In genomic region chr20:39993737-39994136, GRCh38 we compare ENCODE assay signal across 23 cellular contexts.
DNase-seq lines count a peak whose midpoint lies in the region; ATAC-seq, FAIRE-seq and TF ChIP-seq lines count a peak whose summit lies in the region.
"Had no signal": no experiment of that assay in that cellular context is flagged by ENCODE, and none has a peak within 500 bp of the region (broad histone marks: within the 10 kb centered on the region; RNA-seq: fewer than 3 reads in every experiment).

No MANE protein-coding gene starts in this region.

- H3K4me3 ChIP-seq in liver (ENCODE audit: low read depth in 1 of 3, low read length in 3 of 3) (no peak overlapping the region), HepG2 (replicated peaks in 1 of 3; ENCODE audit: insufficient read depth in 1 of 3, low read depth in 2 of 3, low read length in 3 of 3) (no peak overlapping the region), spleen (no peak overlapping the region), HAP-1 (no peak overlapping the region)
- H3K4me3 ChIP-seq: ascending aorta, esophagus squamous epithelium, left lung, SK-N-MC had no signal

- peaks cover 3% of the 10 kb centered on the region for H3K36me3 Mint-ChIP-seq in chondrocyte (ENCODE audit: low read depth)
- H3K36me3 Mint-ChIP-seq: CD4-positive, CD25-positive, alpha-beta regulatory T cell had no signal

- in situ Hi-C loops in HepG2 (cut with HindIII; ENCODE audit: extremely low pct_ligation_motif_present, low pct_unique_long_range_greater_than_20kb) (no loop called here), HAP-1 (cut with MboI; ENCODE audit: low sequenced_read_pairs) (no loop called here)

- FAIRE-seq in HepG2 (lab: Jason Lieb, UNC), result no peak

- no peak for TF ChIP-seq POLR2A in HepG2 (IDR thresholded peaks at IDR 0.05; ENCODE audit: insufficient read depth in 1 of 2, low read depth in 2 of 2, low read length in 2 of 2)
- no peak for TF ChIP-seq POLR2A in spleen (IDR thresholded peaks at IDR 0.05)

- no peaks in the 10 kb centered on the region for H3K79me2 ChIP-seq in HepG2 (ENCODE audit: insufficient read depth, low read length)

- TF ChIP-seq RAD21 in liver (IDR thresholded peaks at IDR 0.05), result peak in 1 of 2 donors; percentile 51
- TF ChIP-seq RAD21 in HepG2 (CRISPR knock-in tag; IDR thresholded peaks at IDR 0.05), result no peak

- H4K20me1 ChIP-seq in HepG2 (ENCODE audit: insufficient read depth, low read length), result no peaks in the 10 kb centered on the region

- H3K4me2 ChIP-seq in HepG2 (ENCODE audit: low read depth, low read length), result no peak overlapping the region

- H3K27ac ChIP-seq in liver (ENCODE audit: low read depth in 1 of 2, low read length in 2 of 2) (peak overlapping the region in 1 of 2 donors; percentile 25), HepG2 (ENCODE audit: extremely low read length, insufficient read depth, low read length) (no peak overlapping the region), spleen (no peak overlapping the region)
- H3K27ac ChIP-seq: ascending aorta, esophagus squamous epithelium, left lung, neutrophil, SK-N-MC had no signal

- no TSS peak for BruUV-seq in HepG2 (replicated peaks; lab: Mats Ljungman, UMichigan)

- H3K4me1 Mint-ChIP-seq in chondrocyte (ENCODE audit: low read depth), result no peaks in the 10 kb centered on the region
- H3K4me1 Mint-ChIP-seq: CD4-positive, CD25-positive, alpha-beta regulatory T cell; WTC11 had no signal

- 33% methylated on average over 2 of the region's 2 CpGs for WGBS in liver
- 3% methylated on average over 2 of the region's 2 CpGs for WGBS in HepG2 (ENCODE audit: low lambda C conversion rate)
- WGBS in spleen, 5 donors, result 52 to 73% (median 59%) methylated on average over 2 of the region's 2 CpGs

- POLR2A ChIA-PET in HepG2 (lab: Yijun Ruan, JAX), result no interaction called here

- DNase-seq in HepG2 (ENCODE audit: low spot score) (no peak), NCI-H2227 (lab: John Stamatoyannopoulos, UW; ENCODE audit: unreplicated experiment) (peak; percentile 11), chondrocyte (ENCODE audit: low spot score) (peak; percentile 59), spleen (no peak), HAP-1 (ENCODE audit: low spot score in 2 of 2) (no peak)
- DNase-seq: activated CD8-positive, alpha-beta T cell treated with anti-CD3 and anti-CD28 coated beads, Interleukin-2, amount 10 ng/mL, durations not matched to agents 7 days and 5 days; activated naive CD4-positive, alpha-beta T cell treated with anti-CD3 and anti-CD28 coated beads for 36 hours; activated T-cell treated with anti-CD3 and anti-CD28 coated beads, Interleukin-2, amount 50 U/mL, for 4 hours; CD4-positive, CD25-positive, alpha-beta regulatory T cell; effector memory CD8-positive, alpha-beta T cell; esophagus squamous epithelium; left lung; NCI-H226; OCI-M1; retina; stimulated activated CD4-positive, alpha-beta T cell treated with anti-CD3 and anti-CD28 coated beads, Interleukin-15, amount 100 ng/mL, for 24 hours had no signal

- H3K9me3 ChIP-seq in liver (ENCODE audit: control insufficient read depth in 4 of 4, low read length in 3 of 4) (no peaks in the 10 kb centered on the region), HepG2 (ENCODE audit: low read length) (peaks cover 92% of the 10 kb centered on the region), spleen (peaks cover 0 to 26% (median 15%) of the 10 kb centered on the region in 8 donors), HAP-1 (no peaks in the 10 kb centered on the region)
- H3K9me3 ChIP-seq: esophagus squamous epithelium, neutrophil had no signal

- H3K36me3 ChIP-seq in liver (ENCODE audit: control insufficient read depth in 4 of 4, insufficient read depth in 3 of 4, low read depth in 1 of 4, low read length in 3 of 4) (no peaks in the 10 kb centered on the region), HepG2 (replicated peaks in 1 of 2; ENCODE audit: control insufficient read depth in 1 of 2, insufficient read depth in 2 of 2, low read length in 2 of 2) (no peaks in the 10 kb centered on the region), spleen (no peaks in the 10 kb centered on the region), HAP-1 (replicated peaks) (no peaks in the 10 kb centered on the region)
- H3K36me3 ChIP-seq: ascending aorta, esophagus squamous epithelium, left lung, neutrophil had no signal

- H3K27me3 Mint-ChIP-seq in chondrocyte (ENCODE audit: low read depth), result no peaks in the 10 kb centered on the region
- H3K27me3 Mint-ChIP-seq: CD4-positive, CD25-positive, alpha-beta regulatory T cell; effector memory CD8-positive, alpha-beta T cell had no signal

- intact Hi-C loops in HepG2 (cut with micrococcal nuclease; ENCODE audit: unreplicated experiment) (no loop called here), spleen (cut with DNase I; ENCODE audit: low total_unique reads) (no loop called here)

- no peak overlapping the region for H3K4me3 Mint-ChIP-seq in chondrocyte (ENCODE audit: unreplicated experiment)
- H3K4me3 Mint-ChIP-seq: activated CD8-positive, alpha-beta T cell treated with anti-CD3 and anti-CD28 coated beads, Interleukin-2, amount 10 ng/mL, durations not matched to agents 7 days and 5 days; activated naive CD4-positive, alpha-beta T cell treated with anti-CD3 and anti-CD28 coated beads for 36 hours; activated T-cell treated with anti-CD3 and anti-CD28 coated beads, Interleukin-2, amount 50 U/mL, for 4 hours; CD4-positive, CD25-positive, alpha-beta regulatory T cell; effector memory CD8-positive, alpha-beta T cell; WTC11 had no signal

- ATAC-seq in HepG2, result no peak
- ATAC-seq in HG03442 (IDR thresholded peaks at IDR 0.05; ENCODE audit: unreplicated experiment), result no peak
- ATAC-seq in SK-N-SH treated with all-trans-retinoic acid at 6 μM for 48 hours, result no peak
- ATAC-seq: activated CD8-positive, alpha-beta T cell treated with anti-CD3 and anti-CD28 coated beads, Interleukin-2, amount 10 ng/mL, durations not matched to agents 7 days and 5 days; activated T-cell treated with anti-CD3 and anti-CD28 coated beads, Interleukin-2, amount 50 U/mL, for 4 hours; effector memory CD8-positive, alpha-beta T cell; left lung; WTC11 had no signal

- CTCF ChIA-PET in HepG2 (lab: Yijun Ruan, JAX; ENCODE audit: low intra/inter-chr PET ratio, low total read pairs), result no interaction called here

- H3K4me1 ChIP-seq in liver (ENCODE audit: control insufficient read depth in 4 of 4, insufficient read depth in 4 of 4, low read length in 3 of 4) (peaks cover 0 to 11% (median 3%) of the 10 kb centered on the region in 4 donors), HepG2 (ENCODE audit: insufficient read depth, low read length) (no peaks in the 10 kb centered on the region), spleen (no peaks in the 10 kb centered on the region), HAP-1 (no peaks in the 10 kb centered on the region)
- H3K4me1 ChIP-seq: ascending aorta, esophagus squamous epithelium, left lung had no signal

- no peaks in the 10 kb centered on the region for H3K27me3 ChIP-seq in liver (ENCODE audit: control insufficient read depth in 4 of 4, insufficient read depth in 4 of 4, low read length in 3 of 4)
- no peaks in the 10 kb centered on the region for H3K27me3 ChIP-seq in HepG2 (ENCODE audit: control insufficient read depth in 1 of 2, insufficient read depth in 2 of 2, low read length in 2 of 2)
- peaks cover 0 to 5% (median 0%) of the 10 kb centered on the region in 7 donors for H3K27me3 ChIP-seq in spleen (replicated peaks in 1 of 7)
- no peaks in the 10 kb centered on the region for H3K27me3 ChIP-seq in HAP-1 (ENCODE audit: low read depth)
- H3K27me3 ChIP-seq: ascending aorta, esophagus squamous epithelium, left lung, neutrophil had no signal

- H3K9me3 Mint-ChIP-seq in chondrocyte (ENCODE audit: low read depth), result peaks cover 28% of the 10 kb centered on the region

- no peak for TF ChIP-seq EP300 in HepG2 (IDR thresholded peaks at IDR 0.05; ENCODE audit: low read depth in 2 of 2, low read length in 2 of 2)
- no peak for TF ChIP-seq EP300 in HepG2 (CRISPR knock-in tag; IDR thresholded peaks at IDR 0.05; ENCODE audit: borderline replicate concordance)

- H2AFZ ChIP-seq in HepG2 (ENCODE audit: low read length), result no peak overlapping the region

- H3K27ac Mint-ChIP-seq in chondrocyte (ENCODE audit: unreplicated experiment), result no peak overlapping the region
- H3K27ac Mint-ChIP-seq: activated CD8-positive, alpha-beta T cell treated with anti-CD3 and anti-CD28 coated beads, Interleukin-2, amount 10 ng/mL, durations not matched to agents 7 days and 5 days; activated naive CD4-positive, alpha-beta T cell treated with anti-CD3 and anti-CD28 coated beads for 36 hours; CD4-positive, CD25-positive, alpha-beta regulatory T cell; effector memory CD8-positive, alpha-beta T cell; WTC11 had no signal

- no peak overlapping the region for H3K9ac ChIP-seq in liver (ENCODE audit: low read depth in 1 of 2, low read length in 2 of 2)
- H3K9ac ChIP-seq in HepG2 (ENCODE audit: insufficient read depth, low read depth, low read length), result no peak overlapping the region

- TF ChIP-seq CTCF in liver (IDR thresholded peaks at IDR 0.05; ENCODE audit: low read depth, low read length, missing input control) (no peak), HepG2 (CRISPR knock-in tag; IDR thresholded peaks at IDR 0.05) (no peak), chondrocyte (IDR thresholded peaks at IDR 0.05) (no peak), spleen (IDR thresholded peaks at IDR 0.05 in 8 of 11, conservative IDR thresholded peaks at IDR 0.05 in 3 of 11) (no peak)

TF ChIP-seq in liver, 16 proteins besides CTCF, POLR2A, EP300 and RAD21 (continues in another document):
- no peak for TF ChIP-seq EGR1 (IDR thresholded peaks at IDR 0.05; ENCODE audit: low read depth in 2 of 2)

TF ChIP-seq in HepG2, 621 proteins besides CTCF, POLR2A, EP300 and RAD21 (continues in another document):
- TF ChIP-seq NFIC (IDR thresholded peaks at IDR 0.05; ENCODE audit: low read length) (no peak), PHB2 (IDR thresholded peaks at IDR 0.05; ENCODE audit: partially characterized antibody) (no peak), ZNF567 (CRISPR knock-in tag; IDR thresholded peaks at IDR 0.05; ENCODE audit: borderline replicate concordance) (no peak)

TF ChIP-seq in SK-N-SH treated with all-trans-retinoic acid at 6 μM for 48 hours, 23 proteins besides CTCF, POLR2A, EP300 and RAD21 (continues in another document):
- TF ChIP-seq SNAI2 (CRISPR knock-in tag; IDR thresholded peaks at IDR 0.05), result no peak
- no peak for TF ChIP-seq POU6F1 (CRISPR knock-in tag; IDR thresholded peaks at IDR 0.05; ENCODE audit: borderline replicate concordance, low read depth)

Comparison
In these comparisons a context has a peak if more than half of its experiments do, and no peak if none do; other contexts are left out.
1. DNase-seq: peak in NCI-H2227 (single experiment) and chondrocyte (single experiment); none in HepG2 (single experiment), spleen (single experiment) and HAP-1 (0 of 2).